ENCODE assay signal across 2 cellular contexts in the genomic region with DNA sequence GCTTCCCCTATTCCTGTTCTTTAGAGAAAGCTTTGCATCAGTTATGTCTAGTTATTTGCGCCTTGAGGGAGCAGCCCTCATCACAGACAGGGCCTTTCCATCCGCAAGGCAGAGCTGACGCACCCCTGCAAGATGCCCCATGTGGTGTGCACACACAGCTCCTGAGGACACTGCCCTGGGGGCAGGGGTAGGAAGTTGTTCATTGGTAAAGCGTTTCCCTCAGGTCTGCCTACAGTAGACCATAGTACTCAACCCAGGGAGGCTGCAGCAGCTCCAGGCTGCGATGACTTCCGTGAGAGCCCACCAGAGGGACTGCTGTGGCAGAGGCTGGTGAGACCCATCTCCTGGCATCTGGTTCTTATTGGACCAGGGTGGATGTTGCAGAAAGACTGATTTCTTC.
TF ChIP-seq lines count a peak whose summit lies in the region.

No MANE protein-coding gene starts in this region.

TF ChIP-seq in SK-N-SH, 30 proteins besides CTCF, POLR2A, EP300 and RAD21 (continued from another document):
- TF ChIP-seq, protein P1, sequence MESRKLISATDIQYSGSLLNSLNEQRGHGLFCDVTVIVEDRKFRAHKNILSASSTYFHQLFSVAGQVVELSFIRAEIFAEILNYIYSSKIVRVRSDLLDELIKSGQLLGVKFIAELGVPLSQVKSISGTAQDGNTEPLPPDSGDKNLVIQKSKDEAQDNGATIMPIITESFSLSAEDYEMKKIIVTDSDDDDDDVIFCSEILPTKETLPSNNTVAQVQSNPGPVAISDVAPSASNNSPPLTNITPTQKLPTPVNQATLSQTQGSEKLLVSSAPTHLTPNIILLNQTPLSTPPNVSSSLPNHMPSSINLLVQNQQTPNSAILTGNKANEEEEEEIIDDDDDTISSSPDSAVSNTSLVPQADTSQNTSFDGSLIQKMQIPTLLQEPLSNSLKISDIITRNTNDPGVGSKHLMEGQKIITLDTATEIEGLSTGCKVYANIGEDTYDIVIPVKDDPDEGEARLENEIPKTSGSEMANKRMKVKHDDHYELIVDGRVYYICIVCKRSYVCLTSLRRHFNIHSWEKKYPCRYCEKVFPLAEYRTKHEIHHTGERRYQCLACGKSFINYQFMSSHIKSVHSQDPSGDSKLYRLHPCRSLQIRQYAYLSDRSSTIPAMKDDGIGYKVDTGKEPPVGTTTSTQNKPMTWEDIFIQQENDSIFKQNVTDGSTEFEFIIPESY (IDR thresholded peaks at IDR 0.05; ENCODE audit: borderline replicate concordance, low read depth), result no peak
- no peak for TF ChIP-seq MXI1 (IDR thresholded peaks at IDR 0.05; ENCODE audit: low read depth, low read length)
- no peak for TF ChIP-seq POLR2AphosphoS5 (IDR thresholded peaks at IDR 0.05; ENCODE audit: low read depth, low read length)
- TF ChIP-seq TCF12 (IDR thresholded peaks at IDR 0.05), result no peak
- TF ChIP-seq YY1 (IDR thresholded peaks at IDR 0.05; ENCODE audit: low read depth), result no peak
- TF ChIP-seq SMC3 (IDR thresholded peaks at IDR 0.05; ENCODE audit: low read depth, low read length), result no peak
- TF ChIP-seq, protein P2, sequence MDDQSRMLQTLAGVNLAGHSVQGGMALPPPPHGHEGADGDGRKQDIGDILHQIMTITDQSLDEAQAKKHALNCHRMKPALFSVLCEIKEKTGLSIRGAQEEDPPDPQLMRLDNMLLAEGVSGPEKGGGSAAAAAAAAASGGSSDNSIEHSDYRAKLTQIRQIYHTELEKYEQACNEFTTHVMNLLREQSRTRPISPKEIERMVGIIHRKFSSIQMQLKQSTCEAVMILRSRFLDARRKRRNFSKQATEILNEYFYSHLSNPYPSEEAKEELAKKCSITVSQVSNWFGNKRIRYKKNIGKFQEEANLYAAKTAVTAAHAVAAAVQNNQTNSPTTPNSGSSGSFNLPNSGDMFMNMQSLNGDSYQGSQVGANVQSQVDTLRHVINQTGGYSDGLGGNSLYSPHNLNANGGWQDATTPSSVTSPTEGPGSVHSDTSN (IDR thresholded peaks at IDR 0.05), result no peak
- TF ChIP-seq FOXM1 (IDR thresholded peaks at IDR 0.05; ENCODE audit: low read depth), result no peak
- no peak for TF ChIP-seq TAF1 (IDR thresholded peaks at IDR 0.05; ENCODE audit: borderline replicate concordance, low read depth, low read length)
- no peak for TF ChIP-seq MEF2A (IDR thresholded peaks at IDR 0.05; ENCODE audit: borderline replicate concordance, low read depth)
- no peak for TF ChIP-seq FOSL2 (IDR thresholded peaks at IDR 0.05; ENCODE audit: borderline replicate concordance, low read depth)

TF ChIP-seq in WTC11, 78 proteins besides CTCF, POLR2A, EP300 and RAD21 (continued from another document):
- no peak for TF ChIP-seq TEAD1 (CRISPR knock-in tag; IDR thresholded peaks at IDR 0.05)
- TF ChIP-seq, protein P3, sequence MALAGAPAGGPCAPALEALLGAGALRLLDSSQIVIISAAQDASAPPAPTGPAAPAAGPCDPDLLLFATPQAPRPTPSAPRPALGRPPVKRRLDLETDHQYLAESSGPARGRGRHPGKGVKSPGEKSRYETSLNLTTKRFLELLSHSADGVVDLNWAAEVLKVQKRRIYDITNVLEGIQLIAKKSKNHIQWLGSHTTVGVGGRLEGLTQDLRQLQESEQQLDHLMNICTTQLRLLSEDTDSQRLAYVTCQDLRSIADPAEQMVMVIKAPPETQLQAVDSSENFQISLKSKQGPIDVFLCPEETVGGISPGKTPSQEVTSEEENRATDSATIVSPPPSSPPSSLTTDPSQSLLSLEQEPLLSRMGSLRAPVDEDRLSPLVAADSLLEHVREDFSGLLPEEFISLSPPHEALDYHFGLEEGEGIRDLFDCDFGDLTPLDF (CRISPR knock-in tag; IDR thresholded peaks at IDR 0.05), result no peak
- no peak for TF ChIP-seq ELF4 (CRISPR knock-in tag; IDR thresholded peaks at IDR 0.05; ENCODE audit: low read depth)
